ENCODE assay signal across 20 cellular contexts in genomic region chr9:98836206-98836605, GRCh38. TPM values are rescaled to one million over a fixed set of nuclear protein-coding genes. Genes with fewer than 3 reads are reported as not detected.
"Had no signal": no experiment of that assay in that cellular context is flagged by ENCODE, and none has a peak within 500 bp of the region (broad histone marks: within the 10 kb centered on the region; RNA-seq: fewer than 3 reads in every experiment).

No MANE protein-coding gene starts in this region.

- H3K4me1 ChIP-seq: SJSA1 had no signal

- DNase-seq: KBM-7, NCI-H1092, NCI-H1105 treated with DMSO at 0.1 percent for 48 hours, NCI-H1417 treated with DMSO at 0.1 percent for 48 hours, NCI-H146, NCI-H1694 treated with DMSO at 0.1 percent for 48 hours, NCI-H1930, NCI-H2081, NCI-H2107, NCI-H2227 treated with DMSO at 0.1 percent for 48 hours, NCI-H524, NCI-H69, NCI-H774, Right ventricle myocardium superior, RPMI8226, SIG-M5, SW 1271 had no signal

- H3K9me3 ChIP-seq: SJSA1 had no signal

- H3K4me3 ChIP-seq: SJSA1, SK-N-MC had no signal

- H3K36me3 ChIP-seq: SJSA1 had no signal

- H3K27ac ChIP-seq: SJSA1, SK-N-MC had no signal

- H3K27me3 ChIP-seq: SJSA1 had no signal

RNA-seq across cellular contexts. Expression of gene GALNT12, which starts 28.7 kb away (rescaled TPM):
- total RNA-seq: MCF 10A had no signal
